ENCODE assay signal across 1 cellular context in genomic region chr2:98494699-98495098, GRCh38.
TF ChIP-seq lines count a peak whose summit lies in the region.

No MANE protein-coding gene starts in this region.

TF ChIP-seq in K562, 482 proteins besides CTCF, POLR2A, EP300 and RAD21:
- TF ChIP-seq ERF (CRISPR knock-in tag; IDR thresholded peaks at IDR 0.05) (no peak), ETV5 (CRISPR knock-in tag; IDR thresholded peaks at IDR 0.05; ENCODE audit: low read depth) (no peak), ZFP1 (CRISPR knock-in tag; IDR thresholded peaks at IDR 0.05) (peak; percentile 85), MYNN (IDR thresholded peaks at IDR 0.05) (no peak), MYNN (CRISPR knock-in tag; IDR thresholded peaks at IDR 0.05) (no peak), KHSRP (IDR thresholded peaks at IDR 0.05) (no peak), ZNF445 (CRISPR knock-in tag; IDR thresholded peaks at IDR 0.05; ENCODE audit: low read depth) (no peak), TEAD4 (IDR thresholded peaks at IDR 0.05; ENCODE audit: low read length) (no peak), TEAD4 (CRISPR knock-in tag; IDR thresholded peaks at IDR 0.05; ENCODE audit: borderline replicate concordance) (no peak)
